ENCODE assay signal across 13 cellular contexts in the genomic region with DNA sequence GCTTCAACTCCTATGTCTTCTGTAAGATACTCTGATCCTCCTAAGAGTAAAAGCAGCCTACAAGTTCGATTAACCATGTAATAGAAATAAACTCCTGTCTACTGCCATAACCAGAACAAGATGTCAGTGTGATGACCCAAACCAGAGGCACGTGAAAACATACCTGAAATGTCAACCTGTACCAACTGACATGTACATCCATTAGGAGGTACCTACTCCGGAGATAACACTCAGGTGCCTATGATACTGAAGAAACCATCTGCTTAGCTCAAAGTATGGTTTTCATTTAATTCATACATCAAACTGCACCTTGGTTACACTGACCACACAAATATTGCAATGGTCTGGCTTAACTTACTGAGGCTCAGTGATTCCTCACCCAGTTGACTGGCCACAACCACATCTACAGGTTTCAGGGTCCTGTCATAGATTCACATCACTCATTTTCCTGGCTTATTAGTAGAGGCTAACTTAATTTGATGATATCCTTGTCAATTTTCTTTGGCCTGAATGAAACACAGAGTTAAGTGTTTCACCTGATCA. TPM values are rescaled to one million over a fixed set of nuclear protein-coding genes. Genes with fewer than 3 reads are reported as not detected.
A peak's percentile ranks its signal among the peaks of the same experiment; 100 is the strongest.
DNase-seq lines count a peak whose midpoint lies in the region; ATAC-seq and TF ChIP-seq lines count a peak whose summit lies in the region.
"Had no signal": no experiment of that assay in that cellular context is flagged by ENCODE, and none has a peak within 500 bp of the region (broad histone marks: within the 10 kb centered on the region; RNA-seq: fewer than 3 reads in every experiment).

No MANE protein-coding gene starts in this region.

- intact Hi-C loops in CD8-positive, alpha-beta T cell (cut with DNase I, micrococcal nuclease): loop anchor here (5.0 to 10.0 kb wide), 8 partner anchors 43 to 1350 kb away; partner anchors contain the start of genes ARF1 (in 1 of the 2), COQ8A (in 1 of the 2), H3-3A (in 1 of the 2) and LIN9 (in 1 of the 2)

- peaks cover 36% of the 10 kb centered on the region for H3K36me3 ChIP-seq in CD8-positive, alpha-beta T cell (ENCODE audit: insufficient read depth, low read length)
- H3K36me3 ChIP-seq in effector memory CD4-positive, alpha-beta T cell (ENCODE audit: control insufficient read depth, insufficient read depth, low read length): peaks cover 48% of the 10 kb centered on the region
- H3K36me3 ChIP-seq in skeletal muscle tissue (ENCODE audit: control insufficient read depth in 3 of 3, insufficient read depth in 3 of 3, low read length in 3 of 3): peaks cover 2 to 17% (median 14%) of the 10 kb centered on the region in 3 donors

- CTCF ChIA-PET in CD8-positive, alpha-beta T cell (lab: Charles Lee): interaction anchor here (0.6 to 1.6 kb wide), 12 partner anchors 12 to 102 kb away, joined by 3 to 8 read pairs (median 4); no protein-coding TSS in a partner anchor

- H3K36me3 Mint-ChIP-seq in CD8-positive, alpha-beta T cell: peaks cover 82% of the 10 kb centered on the region

- peaks cover 26% of the 10 kb centered on the region for H3K4me1 ChIP-seq in CD8-positive, alpha-beta T cell (ENCODE audit: insufficient read depth, low read length)
- H3K4me1 ChIP-seq in effector memory CD4-positive, alpha-beta T cell (ENCODE audit: control insufficient read depth, insufficient read depth, low read length, poor library complexity, severe bottlenecking): peaks cover 24% of the 10 kb centered on the region
- H3K4me1 ChIP-seq in skeletal muscle tissue (ENCODE audit: control insufficient read depth in 3 of 3, insufficient read depth in 3 of 3, low read length in 3 of 3): peaks cover 31 to 50% (median 47%) of the 10 kb centered on the region in 3 donors

- H3K27ac Mint-ChIP-seq in CD8-positive, alpha-beta T cell: peak overlapping the region; percentile 94
- H3K27ac Mint-ChIP-seq: dendritic cell treated with granulocyte-macrophage colony-stimulating factor and Interleukin-4, amounts not matched to agents 40 ng/mL and 50 ng/mL, for 4 days had no signal

- ATAC-seq in CD8-positive, alpha-beta T cell: no peak
- no peak for ATAC-seq in HG02678 (IDR thresholded peaks at IDR 0.05; ENCODE audit: unreplicated experiment)
- ATAC-seq in GM19397 (IDR thresholded peaks at IDR 0.05; ENCODE audit: unreplicated experiment): no peak
- ATAC-seq: mucosa of descending colon had no signal

- no peak for TF ChIP-seq POLR2A in NB4 (IDR thresholded peaks at IDR 0.05; ENCODE audit: extremely low read depth, insufficient read length)

- H3K9ac ChIP-seq in skeletal muscle tissue (ENCODE audit: low read depth in 1 of 3, low read length in 3 of 3): peak overlapping the region in 1 of 3 donors; percentile 37

- H3K4me3 Mint-ChIP-seq in CD8-positive, alpha-beta T cell: peak overlapping the region; percentile 94

- peaks cover 47% of the 10 kb centered on the region for H3K4me1 Mint-ChIP-seq in CD8-positive, alpha-beta T cell (ENCODE audit: low read depth)

- no peaks in the 10 kb centered on the region for H3K9me3 Mint-ChIP-seq in CD8-positive, alpha-beta T cell
- H3K9me3 Mint-ChIP-seq: dendritic cell treated with granulocyte-macrophage colony-stimulating factor and Interleukin-4, amounts not matched to agents 40 ng/mL and 50 ng/mL, for 4 days had no signal

- peak overlapping the region; percentile 99 for H3K4me3 ChIP-seq in CD8-positive, alpha-beta T cell (ENCODE audit: low read depth, low read length)
- H3K4me3 ChIP-seq in NB4 (ENCODE audit: low read depth, low read length): peak overlapping the region; percentile 6
- H3K4me3 ChIP-seq in effector memory CD4-positive, alpha-beta T cell (ENCODE audit: insufficient read depth, low read depth, low read length, poor library complexity, severe bottlenecking): peak overlapping the region; percentile 100
- peak overlapping the region in 2 of 3 donors; percentile 14 to 61 for H3K4me3 ChIP-seq in skeletal muscle tissue (ENCODE audit: low read length in 3 of 3)
- peak overlapping the region in 1 of 2 donors; percentile 6 for H3K4me3 ChIP-seq in foreskin fibroblast (ENCODE audit: low read depth in 1 of 2, low read length in 2 of 2)
- H3K4me3 ChIP-seq: mucosa of descending colon, SK-N-MC, testis had no signal

- no peak for DNase-seq in CD8-positive, alpha-beta T cell
- DNase-seq in NB4 (ENCODE audit: low read depth): no peak
- DNase-seq in effector memory CD4-positive, alpha-beta T cell: no peak
- no peak for DNase-seq in NCI-H345 treated with DMSO at 0.1 percent for 48 hours (lab: John Stamatoyannopoulos, UW; ENCODE audit: unreplicated experiment)
- DNase-seq in foreskin fibroblast: no peak
- DNase-seq: mucosa of descending colon, NCI-H226, testis had no signal

- H3K27me3 ChIP-seq in CD8-positive, alpha-beta T cell (ENCODE audit: insufficient read depth, low read length): no peaks in the 10 kb centered on the region
- no peaks in the 10 kb centered on the region for H3K27me3 ChIP-seq in effector memory CD4-positive, alpha-beta T cell (replicated peaks; ENCODE audit: control insufficient read depth, insufficient read depth, low read length, poor library complexity, severe bottlenecking)
- no peaks in the 10 kb centered on the region for H3K27me3 ChIP-seq in skeletal muscle tissue (ENCODE audit: control insufficient read depth in 3 of 3, insufficient read depth in 3 of 3, low read length in 3 of 3)
- H3K27me3 ChIP-seq: testis had no signal

- POLR2A ChIA-PET in CD8-positive, alpha-beta T cell (lab: Charles Lee): interaction anchor here (0.6 to 1.8 kb wide), 11 partner anchors 9 to 286 kb away, joined by 3 to 5 read pairs (median 4); no protein-coding TSS in a partner anchor

- H3K9me3 ChIP-seq in CD8-positive, alpha-beta T cell (ENCODE audit: low read length): no peaks in the 10 kb centered on the region
- H3K9me3 ChIP-seq in effector memory CD4-positive, alpha-beta T cell (ENCODE audit: control insufficient read depth, low read length): no peaks in the 10 kb centered on the region
- no peaks in the 10 kb centered on the region for H3K9me3 ChIP-seq in skeletal muscle tissue (ENCODE audit: control insufficient read depth in 3 of 3, low read length in 3 of 3)
- H3K9me3 ChIP-seq: mucosa of descending colon, testis had no signal

- no peaks in the 10 kb centered on the region for H3K27me3 Mint-ChIP-seq in CD8-positive, alpha-beta T cell (ENCODE audit: low read depth)
- H3K27me3 Mint-ChIP-seq: dendritic cell treated with granulocyte-macrophage colony-stimulating factor and Interleukin-4, amounts not matched to agents 40 ng/mL and 50 ng/mL, for 4 days had no signal

- peak overlapping the region; percentile 98 for H3K27ac ChIP-seq in CD8-positive, alpha-beta T cell (ENCODE audit: low read depth, low read length)
- peak overlapping the region; percentile 93 for H3K27ac ChIP-seq in effector memory CD4-positive, alpha-beta T cell (ENCODE audit: insufficient read depth, low read length, poor library complexity, severe bottlenecking)
- no peak overlapping the region for H3K27ac ChIP-seq in skeletal muscle tissue (ENCODE audit: low read depth, low read length)
- H3K27ac ChIP-seq: SK-N-MC had no signal

- TF ChIP-seq CTCF in CD8-positive, alpha-beta T cell (IDR thresholded peaks at IDR 0.05): no peak
- TF ChIP-seq CTCF in NB4 (IDR thresholded peaks at IDR 0.05; ENCODE audit: low read depth, low read length) (no peak), foreskin fibroblast (IDR thresholded peaks at IDR 0.05; ENCODE audit: low read depth, low read length) (no peak)

RNA-seq across cellular contexts. Expression of gene ITPKB, which starts 4.4 kb away (rescaled TPM):
- 100 to 1,000 TPM; 504 to 516 TPM for total RNA-seq in CD8-positive, alpha-beta T cell
- 18.8 TPM for total RNA-seq in skeletal muscle tissue

Comparison
In these comparisons a context has a peak if more than half of its experiments do, and no peak if none do; other contexts are left out.
1. RNA of gene ITPKB, which starts 4.4 kb away (total RNA-seq): 504 to 516 TPM in CD8-positive, alpha-beta T cell; 18.8 TPM in skeletal muscle tissue (single experiment); every median in the first group is over 10 times any median in the second.